Comparison of ENCODE assay signal across 18 cellular contexts in genomic region chr16:86594712-86595111, GRCh38. TPM values are rescaled to one million over a fixed set of nuclear protein-coding genes. Genes with fewer than 3 reads are reported as not detected.
"Had no signal": no experiment of that assay in that cellular context is flagged by ENCODE, and none has a peak within 500 bp of the region (broad histone marks: within the 10 kb centered on the region; RNA-seq: fewer than 3 reads in every experiment).

No MANE protein-coding gene starts in this region.

- H3K27ac Mint-ChIP-seq: activated naive CD4-positive, alpha-beta T cell treated with anti-CD3 and anti-CD28 coated beads, Interleukin-2, amount 50 U/mL, for 24 hours; dendritic cell treated with granulocyte-macrophage colony-stimulating factor and Interleukin-4, amounts not matched to agents 40 ng/mL and 50 ng/mL, for 4 days; immature natural killer cell; naive thymus-derived CD8-positive, alpha-beta T cell had no signal

- H3K27ac ChIP-seq: hepatocyte, left ventricle myocardium inferior, parathyroid adenoma, sigmoid colon, spleen, thyroid gland had no signal

- H3K4me3 Mint-ChIP-seq: activated naive CD4-positive, alpha-beta T cell treated with anti-CD3 and anti-CD28 coated beads, Interleukin-2, amount 50 U/mL, for 24 hours; dendritic cell treated with granulocyte-macrophage colony-stimulating factor and Interleukin-4, amounts not matched to agents 40 ng/mL and 50 ng/mL, for 4 days; immature natural killer cell; naive thymus-derived CD8-positive, alpha-beta T cell had no signal

- H3K9ac ChIP-seq: parathyroid adenoma had no signal

- H3K36me3 Mint-ChIP-seq: activated naive CD4-positive, alpha-beta T cell treated with anti-CD3 and anti-CD28 coated beads, Interleukin-2, amount 50 U/mL, for 24 hours; immature natural killer cell; naive thymus-derived CD8-positive, alpha-beta T cell had no signal

- H3K27me3 ChIP-seq: thyroid gland had no signal

- ATAC-seq: naive thymus-derived CD8-positive, alpha-beta T cell had no signal

- H3K79me2 ChIP-seq: hepatocyte, parathyroid adenoma had no signal

- H3K4me2 ChIP-seq: hepatocyte had no signal

- H2AFZ ChIP-seq: hepatocyte, parathyroid adenoma had no signal

- H3K4me3 ChIP-seq: hepatocyte, left ventricle myocardium inferior, sigmoid colon, spleen, thyroid gland had no signal

- H3K4me1 ChIP-seq: left ventricle myocardium inferior, parathyroid adenoma, spleen, thyroid gland had no signal

- H3K9me3 ChIP-seq: left ventricle myocardium inferior, sigmoid colon, spleen, thyroid gland had no signal

- H3K36me3 ChIP-seq: left ventricle myocardium inferior, sigmoid colon, spleen, thyroid gland had no signal

- H3K4me1 Mint-ChIP-seq: immature natural killer cell had no signal

- H3K9me3 Mint-ChIP-seq: activated naive CD4-positive, alpha-beta T cell treated with anti-CD3 and anti-CD28 coated beads, Interleukin-2, amount 50 U/mL, for 24 hours; dendritic cell treated with granulocyte-macrophage colony-stimulating factor and Interleukin-4, amounts not matched to agents 40 ng/mL and 50 ng/mL, for 4 days; immature natural killer cell; naive thymus-derived CD8-positive, alpha-beta T cell had no signal

- DNase-seq: activated gamma-delta T cell treated with Interleukin-2 at 50 U/mL for 16 hours; activated T-cell treated with anti-CD3 and anti-CD28 coated beads, Interleukin-2, amount 50 U/mL, for 1 hour; effector CD4-positive, alpha-beta T cell; foreskin melanocyte; immature natural killer cell; left ventricle myocardium inferior; naive thymus-derived CD8-positive, alpha-beta T cell; sigmoid colon; spleen; stimulated activated CD4-positive, alpha-beta T cell treated with anti-CD3 and anti-CD28 coated beads, Interleukin-4, amount 100 ng/mL, for 24 hours; stimulated activated naive CD4-positive, alpha-beta T cell treated with Interleukin-2 at 50 U/mL for 16 hours; T-helper 9 cell; thyroid gland had no signal

RNA-seq across cellular contexts. Expression of gene FOXL1, which starts 16.4 kb away (rescaled TPM):
- total RNA-seq: naive thymus-derived CD8-positive, alpha-beta T cell; spleen; T-helper 1 cell treated with Interleukin-12 subunit alpha and Interleukin-12 subunit beta and Interleukin-4 antibody, amounts not matched to agents 30 ng/mL and 1 ng/mL, for 36 hours had no signal

RNA-seq across cellular contexts. Expression of gene FOXC2, which starts 28.1 kb away (rescaled TPM):
- total RNA-seq: hepatocyte; naive thymus-derived CD8-positive, alpha-beta T cell; spleen; T-helper 1 cell treated with Interleukin-12 subunit alpha and Interleukin-12 subunit beta and Interleukin-4 antibody, amounts not matched to agents 30 ng/mL and 1 ng/mL, for 36 hours had no signal
